ENCODE assay signal across 1 cellular context in the genomic region with DNA sequence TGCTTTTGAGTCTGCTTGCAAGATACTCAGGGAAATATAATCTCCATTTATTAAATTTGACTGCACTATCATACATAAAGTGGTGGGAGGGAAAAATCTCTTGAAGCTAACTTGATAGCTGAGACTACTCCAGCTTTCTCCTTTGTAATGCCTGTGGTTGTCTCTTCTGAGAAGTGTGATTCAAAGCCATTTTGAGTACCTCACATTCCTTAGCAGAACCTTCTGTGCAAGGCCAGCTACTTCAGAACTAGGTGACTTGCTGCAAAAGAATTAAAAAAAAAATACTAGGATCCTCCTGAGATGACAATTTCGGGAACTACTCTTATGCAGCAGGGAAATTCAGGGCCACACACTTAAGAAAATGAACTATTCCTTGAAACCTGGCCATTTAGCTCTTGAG.
TF ChIP-seq lines count a peak whose summit lies in the region.

No MANE protein-coding gene starts in this region.

TF ChIP-seq in WTC11, 78 proteins besides CTCF, POLR2A, EP300 and RAD21 (continued from another document):
- TF ChIP-seq, protein P1, sequence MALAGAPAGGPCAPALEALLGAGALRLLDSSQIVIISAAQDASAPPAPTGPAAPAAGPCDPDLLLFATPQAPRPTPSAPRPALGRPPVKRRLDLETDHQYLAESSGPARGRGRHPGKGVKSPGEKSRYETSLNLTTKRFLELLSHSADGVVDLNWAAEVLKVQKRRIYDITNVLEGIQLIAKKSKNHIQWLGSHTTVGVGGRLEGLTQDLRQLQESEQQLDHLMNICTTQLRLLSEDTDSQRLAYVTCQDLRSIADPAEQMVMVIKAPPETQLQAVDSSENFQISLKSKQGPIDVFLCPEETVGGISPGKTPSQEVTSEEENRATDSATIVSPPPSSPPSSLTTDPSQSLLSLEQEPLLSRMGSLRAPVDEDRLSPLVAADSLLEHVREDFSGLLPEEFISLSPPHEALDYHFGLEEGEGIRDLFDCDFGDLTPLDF (CRISPR knock-in tag; IDR thresholded peaks at IDR 0.05): no peak
- TF ChIP-seq TEAD4 (CRISPR knock-in tag; IDR thresholded peaks at IDR 0.05) (no peak), SOX15 (CRISPR knock-in tag; IDR thresholded peaks at IDR 0.05) (no peak), ELF4 (CRISPR knock-in tag; IDR thresholded peaks at IDR 0.05; ENCODE audit: low read depth) (no peak)
